ENCODE assay signal across 1 cellular context in genomic region chr1:150525348-150525747, GRCh38.
A peak's percentile ranks its signal among the peaks of the same experiment; 100 is the strongest.
TF ChIP-seq lines count a peak whose summit lies in the region.

No MANE protein-coding gene starts in this region.

TF ChIP-seq in K562, 482 proteins besides CTCF, POLR2A, EP300 and RAD21:
- TF ChIP-seq NFE2L1 (tag; IDR thresholded peaks at IDR 0.05; ENCODE audit: borderline replicate concordance, low read depth), result no peak
- peak; percentile 94 for TF ChIP-seq ZNF507 (tag; conservative IDR thresholded peaks at IDR 0.05)
